8 cellular contexts compared by ENCODE assay signal in genomic region chr4:67327245-67327860, GRCh38.
DNase-seq lines count a peak whose midpoint lies in the region; ATAC-seq and TF ChIP-seq lines count a peak whose summit lies in the region.

No MANE protein-coding gene starts in this region.

- no peaks in the 10 kb centered on the region for H3K36me3 Mint-ChIP-seq in activated naive CD4-positive, alpha-beta T cell treated with anti-CD3 and anti-CD28 coated beads for 36 hours (ENCODE audit: low read depth)
- peaks cover 17% of the 10 kb centered on the region for H3K36me3 Mint-ChIP-seq in glutamatergic neuron (ENCODE audit: unreplicated experiment)

- TF ChIP-seq POLR2A in prostate gland (IDR thresholded peaks at IDR 0.05) = no peak

- H2AFZ ChIP-seq in OCI-LY3 (ENCODE audit: low read depth, low read length) = peak overlapping the region; percentile 78; the same call in 1 of the 2 replicates

- intact Hi-C loops in activated naive CD4-positive, alpha-beta T cell treated with anti-CD3 and anti-CD28 coated beads for 36 hours (cut with micrococcal nuclease) = loop anchor here (1.0 kb wide), 1 partner anchor 239 kb away; no protein-coding TSS in a partner anchor
- intact Hi-C loops in prostate gland (cut with DNase I) = no loop called here

- peak overlapping the region; percentile 61 for H3K4me2 ChIP-seq in OCI-LY3 (ENCODE audit: low read length)

- H3K9me3 ChIP-seq in OCI-LY3 (ENCODE audit: insufficient read depth, low read length) = no peaks in the 10 kb centered on the region
- H3K9me3 ChIP-seq in prostate gland = no peaks in the 10 kb centered on the region

- peak; percentile 99 for ATAC-seq in GM21528 (IDR thresholded peaks at IDR 0.05; ENCODE audit: low FRiP score, unreplicated experiment)

- CTCF ChIA-PET in activated naive CD4-positive, alpha-beta T cell treated with anti-CD3 and anti-CD28 coated beads for 36 hours (lab: Charles Lee) = interaction anchor here (0.6 to 2.9 kb wide), 9 partner anchors 9 to 958 kb away, joined by 3 to 17 read pairs (median 4); no protein-coding TSS in a partner anchor

- H3K9ac ChIP-seq in OCI-LY3 (ENCODE audit: low read length) = no peak overlapping the region

- H3K27ac Mint-ChIP-seq in activated naive CD4-positive, alpha-beta T cell treated with anti-CD3 and anti-CD28 coated beads for 36 hours = no peak overlapping the region
- no peak overlapping the region for H3K27ac Mint-ChIP-seq in glutamatergic neuron (ENCODE audit: unreplicated experiment)

- H3K4me1 Mint-ChIP-seq in activated naive CD4-positive, alpha-beta T cell treated with anti-CD3 and anti-CD28 coated beads for 36 hours (ENCODE audit: low read depth) = no peaks in the 10 kb centered on the region
- H3K4me1 Mint-ChIP-seq in glutamatergic neuron (ENCODE audit: low read depth, unreplicated experiment) = peaks cover 5% of the 10 kb centered on the region

- H3K9me3 Mint-ChIP-seq in activated naive CD4-positive, alpha-beta T cell treated with anti-CD3 and anti-CD28 coated beads for 36 hours = no peaks in the 10 kb centered on the region
- peaks cover 5% of the 10 kb centered on the region for H3K9me3 Mint-ChIP-seq in glutamatergic neuron (ENCODE audit: unreplicated experiment)

- H3K27me3 Mint-ChIP-seq in activated naive CD4-positive, alpha-beta T cell treated with anti-CD3 and anti-CD28 coated beads for 36 hours (ENCODE audit: low read depth) = peaks cover 17% of the 10 kb centered on the region
- no peaks in the 10 kb centered on the region for H3K27me3 Mint-ChIP-seq in glutamatergic neuron (ENCODE audit: unreplicated experiment)

- no peak overlapping the region for H3K4me3 Mint-ChIP-seq in activated naive CD4-positive, alpha-beta T cell treated with anti-CD3 and anti-CD28 coated beads for 36 hours
- no peak overlapping the region for H3K4me3 Mint-ChIP-seq in glutamatergic neuron (ENCODE audit: unreplicated experiment)

- H3K4me3 ChIP-seq in OCI-LY3 (ENCODE audit: low read length) = peak overlapping the region; percentile 39
- H3K4me3 ChIP-seq in prostate gland = no peak overlapping the region

- no peaks in the 10 kb centered on the region for H4K20me1 ChIP-seq in OCI-LY3 (ENCODE audit: insufficient read depth, low read length)

- H3K36me3 ChIP-seq in OCI-LY3 (replicated peaks; ENCODE audit: low read depth, low read length) (no peaks in the 10 kb centered on the region), prostate gland (no peaks in the 10 kb centered on the region)

- whole genome bisulfite sequencing in prostate gland = 3% methylated on average over 6 of the region's 6 CpGs

- no peaks in the 10 kb centered on the region for H3K79me2 ChIP-seq in OCI-LY3 (ENCODE audit: low read length)

- TF ChIP-seq CTCF in OCI-LY3 (IDR thresholded peaks at IDR 0.05; ENCODE audit: low read depth, low read length) = peak; percentile 89
- TF ChIP-seq CTCF in glutamatergic neuron (IDR thresholded peaks at IDR 0.05; ENCODE audit: partially characterized antibody, unreplicated experiment) = peak; percentile 86
- peak; percentile 53 to 69 (median 66) for TF ChIP-seq CTCF in prostate gland (IDR thresholded peaks at IDR 0.05)

- DNase-seq in GM04504 (ENCODE audit: low read depth) = peak; percentile 21
- DNase-seq in HT-29 (ENCODE audit: low spot score) = peak; percentile 80
- peak; percentile 67 for DNase-seq in activated naive CD4-positive, alpha-beta T cell treated with anti-CD3 and anti-CD28 coated beads for 36 hours
- DNase-seq in glutamatergic neuron = peak; percentile 71
- peak; percentile 35 for DNase-seq in prostate gland (ENCODE audit: low spot score)
- DNase-seq in cerebellar nuclear complex (lab: John Stamatoyannopoulos, UW) = no peak

- H3K4me1 ChIP-seq in OCI-LY3 (ENCODE audit: low read length) = peaks cover 3% of the 10 kb centered on the region; the same call in 1 of the 2 replicates
- no peaks in the 10 kb centered on the region for H3K4me1 ChIP-seq in prostate gland (replicated peaks)

- no peak overlapping the region for H3K27ac ChIP-seq in OCI-LY3 (ENCODE audit: low read length)
- H3K27ac ChIP-seq in prostate gland = no peak overlapping the region

- H3K27me3 ChIP-seq in OCI-LY3 (ENCODE audit: low read depth, low read length) (no peaks in the 10 kb centered on the region), prostate gland (replicated peaks; ENCODE audit: insufficient read depth) (no peaks in the 10 kb centered on the region)

Comparison
In these comparisons a context has a peak if more than half of its experiments do, and no peak if none do; other contexts are left out.
1. DNase-seq: peak in GM04504 (single experiment), HT-29 (single experiment), activated naive CD4-positive, alpha-beta T cell treated with anti-CD3 and anti-CD28 coated beads for 36 hours (single experiment), glutamatergic neuron (single experiment) and prostate gland (single experiment); none in cerebellar nuclear complex (0 of 2).
2. Peak in every context shown above with its lines, with median percentiles within 50 percentile points of each other: CTCF ChIP-seq.